ENCODE assay signal across 16 cellular contexts in genomic region chr3:97232635-97233034, GRCh38.
DNase-seq lines count a peak whose midpoint lies in the region; ATAC-seq and TF ChIP-seq lines count a peak whose summit lies in the region.
"Had no signal": no experiment of that assay in that cellular context is flagged by ENCODE, and none has a peak within 500 bp of the region (broad histone marks: within the 10 kb centered on the region; RNA-seq: fewer than 3 reads in every experiment).

No MANE protein-coding gene starts in this region.

- ATAC-seq in SK-N-SH treated with all-trans-retinoic acid at 6 μM for 48 hours: no peak
- no peak for ATAC-seq in HG03175 (IDR thresholded peaks at IDR 0.05; ENCODE audit: unreplicated experiment)
- no peak for ATAC-seq in HG02981 (IDR thresholded peaks at IDR 0.05; ENCODE audit: unreplicated experiment)
- ATAC-seq: effector memory CD8-positive, alpha-beta T cell had no signal

- H3K9me3 Mint-ChIP-seq in type B pancreatic cell: no peaks in the 10 kb centered on the region
- no peaks in the 10 kb centered on the region for H3K9me3 Mint-ChIP-seq in neural progenitor cell
- H3K9me3 Mint-ChIP-seq: activated naive CD4-positive, alpha-beta T cell treated with anti-CD3 and anti-CD28 coated beads for 36 hours had no signal

- H3K27ac ChIP-seq in SK-N-SH (ENCODE audit: low read depth in 2 of 2, low read length in 1 of 2): no peak overlapping the region
- no peak overlapping the region for H3K27ac ChIP-seq in neural progenitor cell
- H3K27ac ChIP-seq: cardiac muscle cell, ovary, thoracic aorta had no signal

- H3K4me1 ChIP-seq in SK-N-SH (ENCODE audit: control insufficient read depth in 1 of 2, insufficient read depth in 2 of 2, low read depth in 1 of 2, low read length in 1 of 2): peaks cover 0 to 6% of the 10 kb centered on the region in 2 experiments; a peak in 2 of 4 replicates
- H3K4me1 ChIP-seq in neural progenitor cell: no peaks in the 10 kb centered on the region

- peak overlapping the region; percentile 77 for H3K27ac Mint-ChIP-seq in type B pancreatic cell
- no peak overlapping the region for H3K27ac Mint-ChIP-seq in neural progenitor cell
- H3K27ac Mint-ChIP-seq: activated naive CD4-positive, alpha-beta T cell treated with anti-CD3 and anti-CD28 coated beads for 36 hours; effector memory CD8-positive, alpha-beta T cell had no signal

- no peaks in the 10 kb centered on the region for H3K9me2 ChIP-seq in SK-N-SH

- no peak for TF ChIP-seq CTCF in SK-N-SH (IDR thresholded peaks at IDR 0.05)
- TF ChIP-seq CTCF in fibroblast of villous mesenchyme (IDR thresholded peaks at IDR 0.05; ENCODE audit: insufficient read depth, low read depth, low read length): no peak
- TF ChIP-seq CTCF in type B pancreatic cell (conservative IDR thresholded peaks at IDR 0.05): no peak
- TF ChIP-seq CTCF in neural progenitor cell (IDR thresholded peaks at IDR 0.05): no peak

- no peaks in the 10 kb centered on the region for H3K27me3 ChIP-seq in SK-N-SH (ENCODE audit: insufficient read depth)
- no peaks in the 10 kb centered on the region for H3K27me3 ChIP-seq in neural progenitor cell
- H3K27me3 ChIP-seq: cardiac muscle cell, ovary had no signal

- no peak for TF ChIP-seq EP300 in SK-N-SH (IDR thresholded peaks at IDR 0.05; ENCODE audit: borderline replicate concordance in 1 of 2, low read depth in 1 of 2, low read length in 1 of 2)

- H3K79me2 ChIP-seq in SK-N-SH (ENCODE audit: insufficient read depth): no peaks in the 10 kb centered on the region
- H3K79me2 ChIP-seq in neural progenitor cell (ENCODE audit: low read depth): no peaks in the 10 kb centered on the region

- POLR2A ChIA-PET in SK-N-SH (lab: Yijun Ruan, JAX): no interaction called here

- CTCF ChIA-PET in SK-N-SH (lab: Yijun Ruan, JAX): interaction anchor here (0.7 kb wide), 1 partner anchor 750 kb away, joined by 3 read pairs; no protein-coding TSS in a partner anchor

- H3K4me3 ChIP-seq in SK-N-SH (ENCODE audit: low read depth in 2 of 2, low read length in 1 of 2) (no peak overlapping the region), fibroblast of villous mesenchyme (ENCODE audit: low read depth, low read length) (no peak overlapping the region), neural progenitor cell (no peak overlapping the region)
- H3K4me3 ChIP-seq: cardiac muscle cell, ovary, thoracic aorta had no signal

- H3K4me2 ChIP-seq in SK-N-SH: no peak overlapping the region
- H3K4me2 ChIP-seq in neural progenitor cell: no peak overlapping the region

- H3K36me3 Mint-ChIP-seq in type B pancreatic cell (no peaks in the 10 kb centered on the region), neural progenitor cell (no peaks in the 10 kb centered on the region)

- H3F3A ChIP-seq in SK-N-SH (replicated peaks; ENCODE audit: insufficient read depth) (no peaks in the 10 kb centered on the region), neural progenitor cell (ENCODE audit: low read depth) (no peaks in the 10 kb centered on the region)

- no peak for TF ChIP-seq RAD21 in SK-N-SH (IDR thresholded peaks at IDR 0.05; ENCODE audit: low read length)

- H3K9me3 ChIP-seq in SK-N-SH (no peaks in the 10 kb centered on the region), neural progenitor cell (ENCODE audit: low read depth) (no peaks in the 10 kb centered on the region)
- H3K9me3 ChIP-seq: ovary, thoracic aorta had no signal

- 7% methylated on average over 3 of the region's 3 CpGs for WGBS in SK-N-SH (ENCODE audit: low lambda C conversion rate)

- H4K20me1 ChIP-seq in SK-N-SH (ENCODE audit: insufficient read depth) (no peaks in the 10 kb centered on the region), neural progenitor cell (ENCODE audit: low read depth) (no peaks in the 10 kb centered on the region)

- H3K27me3 Mint-ChIP-seq in type B pancreatic cell: no peaks in the 10 kb centered on the region
- H3K27me3 Mint-ChIP-seq in neural progenitor cell (ENCODE audit: insufficient read depth, low read depth): peaks cover 1% of the 10 kb centered on the region
- H3K27me3 Mint-ChIP-seq: effector memory CD8-positive, alpha-beta T cell had no signal

- H2AFZ ChIP-seq in SK-N-SH (ENCODE audit: low read depth): no peak overlapping the region
- no peak overlapping the region for H2AFZ ChIP-seq in neural progenitor cell (replicated peaks)

- H3K4me1 Mint-ChIP-seq in type B pancreatic cell (ENCODE audit: unreplicated experiment) (peaks cover 28% of the 10 kb centered on the region), neural progenitor cell (no peaks in the 10 kb centered on the region)

- H3K9ac ChIP-seq in SK-N-SH: no peak overlapping the region
- no peak overlapping the region for H3K9ac ChIP-seq in neural progenitor cell

- DNase-seq in SK-N-SH (no peak), NCI-H69 (lab: John Stamatoyannopoulos, UW) (peak; percentile 88), fibroblast of villous mesenchyme (ENCODE audit: low read depth) (peak; percentile 0), type B pancreatic cell (ENCODE audit: extremely low spot score, unreplicated experiment) (no peak), neural progenitor cell (ENCODE audit: low spot score) (no peak)
- DNase-seq: activated naive CD4-positive, alpha-beta T cell treated with anti-CD3 and anti-CD28 coated beads for 36 hours; effector memory CD8-positive, alpha-beta T cell; islet precursor cell; NCI-H1694; OCI-M1; ovary had no signal

- H3K36me3 ChIP-seq in SK-N-SH (replicated peaks in 1 of 2; ENCODE audit: control insufficient read depth in 1 of 2, insufficient read depth in 2 of 2, low read length in 1 of 2) (no peaks in the 10 kb centered on the region), neural progenitor cell (no peaks in the 10 kb centered on the region)
- H3K36me3 ChIP-seq: cardiac muscle cell, ovary, thoracic aorta had no signal

- H3K4me3 Mint-ChIP-seq in type B pancreatic cell: peak overlapping the region; percentile 56
- H3K4me3 Mint-ChIP-seq in neural progenitor cell: no peak overlapping the region
- H3K4me3 Mint-ChIP-seq: activated naive CD4-positive, alpha-beta T cell treated with anti-CD3 and anti-CD28 coated beads for 36 hours; effector memory CD8-positive, alpha-beta T cell had no signal

TF ChIP-seq in SK-N-SH treated with all-trans-retinoic acid at 6 μM for 48 hours, 23 proteins besides CTCF, POLR2A, EP300 and RAD21:
- TF ChIP-seq RARB (CRISPR knock-in tag; IDR thresholded peaks at IDR 0.05) (no peak), SNAI2 (CRISPR knock-in tag; IDR thresholded peaks at IDR 0.05) (no peak), ISL1 (CRISPR knock-in tag; IDR thresholded peaks at IDR 0.05) (peak; percentile 45), OSR1 (CRISPR knock-in tag; IDR thresholded peaks at IDR 0.05) (no peak), TCF4 (CRISPR knock-in tag; IDR thresholded peaks at IDR 0.05; ENCODE audit: borderline replicate concordance) (peak; percentile 66; the same call in 1 of the 2 replicates)

TF ChIP-seq in SK-N-SH, 30 proteins besides CTCF, POLR2A, EP300 and RAD21 (continues in another document):
- no peak for TF ChIP-seq ELF1 (IDR thresholded peaks at IDR 0.05)
- TF ChIP-seq RXRA (IDR thresholded peaks at IDR 0.05; ENCODE audit: borderline replicate concordance, low read depth): no peak
- no peak for TF ChIP-seq POLR2AphosphoS5 (IDR thresholded peaks at IDR 0.05; ENCODE audit: low read depth, low read length)
- no peak for TF ChIP-seq TAF1 (IDR thresholded peaks at IDR 0.05; ENCODE audit: borderline replicate concordance, low read depth, low read length)
- no peak for TF ChIP-seq FOSL2 (IDR thresholded peaks at IDR 0.05; ENCODE audit: borderline replicate concordance, low read depth)
- no peak for TF ChIP-seq GABPA (IDR thresholded peaks at IDR 0.05; ENCODE audit: low read depth)
- TF ChIP-seq REST (IDR thresholded peaks at IDR 0.05; ENCODE audit: low read depth, low read length): no peak
- TF ChIP-seq PBX3 (IDR thresholded peaks at IDR 0.05): no peak
- no peak for TF ChIP-seq CHD2 (IDR thresholded peaks at IDR 0.05; ENCODE audit: low read length, partially characterized antibody)

Comparison
In these comparisons a context has a peak if more than half of its experiments do, and no peak if none do; other contexts are left out.
1. DNase-seq: peak in NCI-H69 (single experiment) and fibroblast of villous mesenchyme (single experiment); none in SK-N-SH (single experiment), type B pancreatic cell (single experiment) and neural progenitor cell (single experiment).